ENCODE assay signal across 8 cellular contexts in genomic region chr19:54138777-54139256, GRCh38. TPM values are rescaled to one million over a fixed set of nuclear protein-coding genes. Genes with fewer than 3 reads are reported as not detected.
DNase-seq lines count a peak whose midpoint lies in the region; ATAC-seq and TF ChIP-seq lines count a peak whose summit lies in the region.

No MANE protein-coding gene starts in this region.

- peaks cover 34% of the 10 kb centered on the region for H3K79me2 ChIP-seq in OCI-LY7 (ENCODE audit: insufficient read depth, low read depth, low read length)

- peak overlapping the region; percentile 95 for H3K27ac Mint-ChIP-seq in neural crest cell (ENCODE audit: unreplicated experiment)

- WGBS in aorta, 2 donors = 40 to 42% methylated on average over 15 of the region's 15 CpGs

- H3K9ac ChIP-seq in BLaER1 = peak overlapping the region; percentile 100

- H3K27me3 Mint-ChIP-seq in neural crest cell (ENCODE audit: low read depth) = peaks cover 14% of the 10 kb centered on the region

- H2AFZ ChIP-seq in OCI-LY7 (ENCODE audit: low read length) = no peak overlapping the region

- ATAC-seq in GM19035 (IDR thresholded peaks at IDR 0.05; ENCODE audit: unreplicated experiment) (no peak), HG03175 (IDR thresholded peaks at IDR 0.05; ENCODE audit: unreplicated experiment) (no peak), aorta (ENCODE audit: low FRiP score) (no peak)

- H3K27ac ChIP-seq in BLaER1 (peak overlapping the region; percentile 99), OCI-LY7 (ENCODE audit: low read depth, low read length, poor library complexity, severe bottlenecking) (no peak overlapping the region), aorta (ENCODE audit: low read depth in 1 of 2, low read length in 2 of 2) (no peak overlapping the region)

- CTCF ChIA-PET in OCI-LY7 (lab: Charles Lee; ENCODE audit: unreplicated experiment) = no interaction called here

- peak overlapping the region; percentile 97 for H3K4me3 ChIP-seq in BLaER1
- peak overlapping the region; percentile 96 for H3K4me3 ChIP-seq in OCI-LY7 (ENCODE audit: low read depth, low read length, poor library complexity, severe bottlenecking)
- H3K4me3 ChIP-seq in aorta (ENCODE audit: low read length in 2 of 2) = no peak overlapping the region

- DNase-seq in OCI-LY7 (ENCODE audit: low spot score) (no peak), ecto neural progenitor cell (ENCODE audit: low spot score) (peak; percentile 52), neural crest cell (ENCODE audit: low read depth, low spot score) (no peak), NCI-H2171 (lab: John Stamatoyannopoulos, UW) (no peak), aorta (no peak)

- H3K27me3 ChIP-seq in BLaER1 = no peaks in the 10 kb centered on the region
- H3K27me3 ChIP-seq in aorta (ENCODE audit: control insufficient read depth in 1 of 2, insufficient read depth in 2 of 2, low read length in 1 of 2) = no peaks in the 10 kb centered on the region

- H3K4me3 Mint-ChIP-seq in neural crest cell = peak overlapping the region; percentile 95

- POLR2A ChIA-PET in OCI-LY7 (lab: Charles Lee) = no interaction called here

- BruUV-seq in OCI-LY7 (replicated peaks; lab: Mats Ljungman, UMichigan) = no TSS peak

- H3K4me1 Mint-ChIP-seq in neural crest cell = peaks cover 42% of the 10 kb centered on the region

- H3K36me3 Mint-ChIP-seq in neural crest cell (ENCODE audit: low read depth) = no peaks in the 10 kb centered on the region

- H3K9me3 Mint-ChIP-seq in neural crest cell = no peaks in the 10 kb centered on the region

- H3K4me2 ChIP-seq in BLaER1 (peak overlapping the region; percentile 99), OCI-LY7 (ENCODE audit: low read length) (peak overlapping the region; percentile 69)

- H3K36me3 ChIP-seq in BLaER1 (peaks cover 49% of the 10 kb centered on the region), OCI-LY7 (ENCODE audit: insufficient read depth, low read length) (peaks cover 48% of the 10 kb centered on the region), aorta (ENCODE audit: control insufficient read depth in 1 of 2, insufficient read depth in 2 of 2, low read length in 1 of 2) (peaks cover 0 to 6% of the 10 kb centered on the region in 2 donors)

- peaks cover 57% of the 10 kb centered on the region for H4K20me1 ChIP-seq in BLaER1
- no peaks in the 10 kb centered on the region; the same call in 1 of the 2 replicates for H4K20me1 ChIP-seq in OCI-LY7 (ENCODE audit: insufficient read depth, low read length)

- H3K9me3 ChIP-seq in BLaER1 (no peaks in the 10 kb centered on the region), OCI-LY7 (ENCODE audit: low read length) (no peaks in the 10 kb centered on the region), aorta (ENCODE audit: control insufficient read depth, low read length) (no peaks in the 10 kb centered on the region)

- H3K4me1 ChIP-seq in BLaER1 (peaks cover 43% of the 10 kb centered on the region), OCI-LY7 (ENCODE audit: insufficient read depth, low read length, poor library complexity, severe bottlenecking) (peaks cover 21% of the 10 kb centered on the region), aorta (ENCODE audit: control insufficient read depth in 1 of 2, insufficient read depth in 2 of 2, low read length in 2 of 2) (no peaks in the 10 kb centered on the region)

- intact Hi-C loops in OCI-LY7 (cut with micrococcal nuclease; ENCODE audit: unreplicated experiment) = no loop called here
- intact Hi-C loops in aorta (cut with DNase I) = no loop called here

- TF ChIP-seq CTCF in OCI-LY7 (conservative IDR thresholded peaks at IDR 0.05; ENCODE audit: low read length) = no peak
- TF ChIP-seq CTCF in neural crest cell (conservative IDR thresholded peaks at IDR 0.05) = no peak

- H3K9me2 ChIP-seq in OCI-LY7 (ENCODE audit: insufficient read depth, low read length) = no peaks in the 10 kb centered on the region

RNA-seq across cellular contexts. Expression of gene CNOT3, which starts 1.3 kb away (rescaled TPM):
- total RNA-seq in OCI-LY7 (2014; rRNA removed; shearing (Covaris generic)) = 15.2 and 18.4 TPM in 2 replicates
- total RNA-seq in OCI-LY7 (2022) = 54.8 and 65.1 TPM in 2 replicates
- 87.6 and 95.5 TPM in 2 replicates for total RNA-seq in neural crest cell
- 10 to 100 TPM; 33.5 to 35.9 TPM for total RNA-seq in aorta
- polyA plus RNA-seq in aorta = 10 to 100 TPM; 10.4 to 54.4 TPM

RNA-seq across cellular contexts. Expression of gene LENG1, which starts 20.7 kb away (rescaled TPM):
- total RNA-seq in OCI-LY7 (2014; rRNA removed; shearing (Covaris generic)) = 8.0 TPM in 2 replicates
- 4.7 and 5.1 TPM in 2 replicates for total RNA-seq in OCI-LY7 (2022)
- 5.1 and 5.9 TPM in 2 replicates for total RNA-seq in neural crest cell
- total RNA-seq in aorta = 1 to 10 TPM; 5.7 to 6.0 TPM
- 10 to 100 TPM in 1 of 2 donors, 1 to 10 TPM in 1; 7.5 to 10.1 TPM for polyA plus RNA-seq in aorta

RNA-seq across cellular contexts. Expression of gene PRPF31, which starts 23.3 kb away (rescaled TPM):
- 50.9 and 53.0 TPM in 2 replicates for total RNA-seq in OCI-LY7 (2014; rRNA removed; shearing (Covaris generic))
- 47.3 and 47.8 TPM in 2 replicates for total RNA-seq in OCI-LY7 (2022)
- 94.8 and 104 TPM in 2 replicates for total RNA-seq in neural crest cell
- 10 to 100 TPM; 41.5 to 50.4 TPM for total RNA-seq in aorta
- polyA plus RNA-seq in aorta = 10 to 100 TPM; 33.8 to 71.2 TPM

RNA-seq across cellular contexts. Expression of gene TFPT, which starts 23.4 kb away (rescaled TPM):
- total RNA-seq in OCI-LY7 (2014; rRNA removed; shearing (Covaris generic)) = 17.2 and 30.1 TPM in 2 replicates
- total RNA-seq in OCI-LY7 (2022) = 17.4 and 20.2 TPM in 2 replicates
- total RNA-seq in neural crest cell = 24.5 and 26.8 TPM in 2 replicates
- total RNA-seq in aorta = 10 to 100 TPM; 12.9 to 17.3 TPM
- 10 to 100 TPM in 1 of 2 donors, 1 to 10 TPM in 1; 8.3 to 29.4 TPM for polyA plus RNA-seq in aorta

RNA-seq across cellular contexts. Expression of gene TMC4, which starts 34.1 kb away (rescaled TPM):
- total RNA-seq in OCI-LY7 (2014; rRNA removed; shearing (Covaris generic)) = not detected in 2 replicates
- total RNA-seq in OCI-LY7 (2022) = not detected in 2 replicates
- total RNA-seq in neural crest cell = 0.28 TPM in 1 of 2 replicates, not detected in the other
- 1 to 10 TPM; 1.2 to 7.4 TPM for total RNA-seq in aorta
- polyA plus RNA-seq in aorta = 10 to 100 TPM in 1 of 2 donors, under 1 TPM in 1; 0.08 to 15.8 TPM

Comparison
In these comparisons a context has a peak if more than half of its experiments do, and no peak if none do; other contexts are left out.
1. H3K4me3 ChIP-seq: peak in BLaER1 (single experiment) and OCI-LY7 (single experiment); none in aorta (0 of 2).